Comparison of ENCODE assay signal across 1 cellular context in genomic region chr6:104789770-104790190, GRCh38.
TF ChIP-seq lines count a peak whose summit lies in the region.

No MANE protein-coding gene starts in this region.

TF ChIP-seq in WTC11, 78 proteins besides CTCF, POLR2A, EP300 and RAD21 (continued from another document):
- TF ChIP-seq ARID4B (CRISPR knock-in tag; IDR thresholded peaks at IDR 0.05; ENCODE audit: borderline replicate concordance): no peak
- TF ChIP-seq E2F5 (CRISPR knock-in tag; IDR thresholded peaks at IDR 0.05): no peak
- no peak for TF ChIP-seq CREB1 (CRISPR knock-in tag; IDR thresholded peaks at IDR 0.05)
- TF ChIP-seq ZMAT4 (CRISPR knock-in tag; IDR thresholded peaks at IDR 0.05): no peak
- TF ChIP-seq ZNF416 (CRISPR knock-in tag; IDR thresholded peaks at IDR 0.05): no peak
